8 cellular contexts compared by ENCODE assay signal in the genomic region with DNA sequence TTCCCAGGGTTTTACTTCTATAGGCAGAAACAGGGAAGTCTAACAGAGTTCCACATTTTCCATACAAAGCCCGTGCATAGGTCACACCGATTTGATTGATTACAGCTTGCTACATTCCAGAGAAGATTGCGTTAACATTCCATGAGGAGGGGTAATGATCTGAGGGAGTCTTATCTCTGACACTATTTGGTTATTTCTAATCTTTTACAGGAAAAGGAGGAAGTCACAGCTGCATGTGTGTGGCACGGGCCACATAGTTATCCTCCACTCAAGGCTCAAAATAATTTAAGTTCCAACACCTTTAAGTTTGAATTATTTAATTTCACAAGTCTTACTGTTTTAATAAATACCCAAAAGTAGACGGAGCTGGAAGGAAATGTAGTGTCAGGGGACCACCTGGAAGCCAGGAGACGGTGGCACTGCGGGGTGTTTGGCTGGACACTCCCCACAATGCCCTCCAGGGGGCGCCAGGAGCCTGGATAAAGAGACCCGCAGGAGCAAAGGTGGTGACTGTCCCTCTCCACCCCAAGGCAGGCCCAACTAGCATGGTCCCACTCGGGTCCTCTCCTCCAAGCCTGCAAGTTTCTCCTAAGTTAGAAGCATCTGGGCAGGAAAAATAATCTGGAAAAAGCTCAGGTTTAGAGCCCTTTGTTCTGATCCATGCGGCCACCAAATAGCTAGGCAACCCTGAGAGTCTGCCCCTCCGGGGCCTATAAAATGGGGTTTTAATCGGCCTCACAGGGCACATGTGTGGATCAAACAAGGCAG. TPM values are rescaled to one million over a fixed set of nuclear protein-coding genes. Genes with fewer than 3 reads are reported as not detected.
A peak's percentile ranks its signal among the peaks of the same experiment; 100 is the strongest.
DNase-seq lines count a peak whose midpoint lies in the region; ATAC-seq and TF ChIP-seq lines count a peak whose summit lies in the region.

No MANE protein-coding gene starts in this region.

- no peak overlapping the region for H3K18ac ChIP-seq in H9 (ENCODE audit: insufficient read length, low read depth, low read length)

- H3K9ac ChIP-seq in H9 (ENCODE audit: extremely low read depth, insufficient read length, low read length), result no peak overlapping the region

- no peak overlapping the region for H4K8ac ChIP-seq in H9 (replicated peaks; ENCODE audit: insufficient read length, low read depth, low read length)

- no peaks in the 10 kb centered on the region for H4K20me1 ChIP-seq in H9 (ENCODE audit: control insufficient read depth, insufficient read depth, insufficient read length)

- POLR2A ChIA-PET in activated CD8-positive, alpha-beta T cell treated with anti-CD3 and anti-CD28 coated beads, Interleukin-2, amount 10 ng/mL, durations not matched to agents 7 days and 5 days (lab: Charles Lee), result interaction anchor here (0.8 to 1.2 kb wide), 2 partner anchors 70 to 96 kb away, joined by 3 to 5 read pairs; no protein-coding TSS in a partner anchor

- peak; percentile 90 for TF ChIP-seq CTCF in AG10803 (conservative IDR thresholded peaks at IDR 0.05; ENCODE audit: low read length)
- TF ChIP-seq CTCF in H9 (conservative IDR thresholded peaks at IDR 0.05), result peak; percentile 97

- H2BK5ac ChIP-seq in H9 (ENCODE audit: insufficient read length, low read length), result no peak overlapping the region

- DNase-seq in AG10803 (ENCODE audit: low read depth), result peak; percentile 34
- peak; percentile 90 for DNase-seq in H9
- DNase-seq in NCI-H774 (lab: John Stamatoyannopoulos, UW), result peak; percentile 60
- DNase-seq in activated CD8-positive, alpha-beta T cell treated with anti-CD3 and anti-CD28 coated beads, Interleukin-2, amount 10 ng/mL, durations not matched to agents 7 days and 5 days, result peak; percentile 86
- peak; percentile 79 for DNase-seq in effector CD8-positive, alpha-beta T cell (lab: John Stamatoyannopoulos, UW)
- DNase-seq in myocyte (ENCODE audit: low read depth), result peak; percentile 64
- peak; percentile 61 to 64 for DNase-seq in stimulated activated CD8-positive, alpha-beta memory T cell treated with anti-CD3 and anti-CD28 coated beads, Interleukin-7, amount 100 ng/mL, for 4 hours (ENCODE audit: low read depth in 2 of 2)

- H3K14ac ChIP-seq in H9 (ENCODE audit: insufficient read depth, low read length), result no peak overlapping the region

- no peak overlapping the region for H3K27ac ChIP-seq in H9 (ENCODE audit: insufficient read length, low read depth, low read length)

- H3K79me1 ChIP-seq in H9 (ENCODE audit: insufficient read depth, low read depth, low read length, poor library complexity, severe bottlenecking), result no peaks in the 10 kb centered on the region

- no peak overlapping the region for H4K91ac ChIP-seq in H9 (ENCODE audit: insufficient read length, low read depth, low read length)

- H4K5ac ChIP-seq in H9 (ENCODE audit: insufficient read length, low read depth, low read length), result no peak overlapping the region

- no peaks in the 10 kb centered on the region for H3K27me3 ChIP-seq in H9 (ENCODE audit: insufficient read depth, low read length)

- ATAC-seq in activated CD8-positive, alpha-beta T cell treated with anti-CD3 and anti-CD28 coated beads, Interleukin-2, amount 10 ng/mL, durations not matched to agents 7 days and 5 days, result peak; percentile 82
- ATAC-seq in HG02571 (IDR thresholded peaks at IDR 0.05; ENCODE audit: unreplicated experiment), result no peak

- H2AFZ ChIP-seq in H9 (ENCODE audit: low read length), result no peak overlapping the region

- H3K27me3 Mint-ChIP-seq in H9 (ENCODE audit: low read depth), result peaks cover 11% of the 10 kb centered on the region
- peaks cover 9% of the 10 kb centered on the region for H3K27me3 Mint-ChIP-seq in activated CD8-positive, alpha-beta T cell treated with anti-CD3 and anti-CD28 coated beads, Interleukin-2, amount 10 ng/mL, durations not matched to agents 7 days and 5 days (ENCODE audit: low read depth)

- no peaks in the 10 kb centered on the region for H3K23me2 ChIP-seq in H9 (ENCODE audit: insufficient read length, low read depth, low read length, poor library complexity, severe bottlenecking)

- H3K56ac ChIP-seq in H9 (ENCODE audit: insufficient read length, low read depth, low read length), result no peak overlapping the region

- H3K4me1 Mint-ChIP-seq in H9, result peaks cover 0 to 7% of the 10 kb centered on the region in 2 experiments; a peak in 1 of 4 replicates
- peaks cover 7% of the 10 kb centered on the region for H3K4me1 Mint-ChIP-seq in activated CD8-positive, alpha-beta T cell treated with anti-CD3 and anti-CD28 coated beads, Interleukin-2, amount 10 ng/mL, durations not matched to agents 7 days and 5 days (ENCODE audit: low read depth)

- H3K4me2 ChIP-seq in H9 (ENCODE audit: insufficient read depth, insufficient read length, low read length), result no peak overlapping the region

- H2BK120ac ChIP-seq in H9 (ENCODE audit: low read depth, low read length, poor library complexity, severe bottlenecking), result no peak overlapping the region

- no peak overlapping the region for H3K27ac Mint-ChIP-seq in H9
- H3K27ac Mint-ChIP-seq in activated CD8-positive, alpha-beta T cell treated with anti-CD3 and anti-CD28 coated beads, Interleukin-2, amount 10 ng/mL, durations not matched to agents 7 days and 5 days, result no peak overlapping the region

- H2AK5ac ChIP-seq in H9 (ENCODE audit: insufficient read length, low read length), result no peak overlapping the region

- CTCF ChIA-PET in activated CD8-positive, alpha-beta T cell treated with anti-CD3 and anti-CD28 coated beads, Interleukin-2, amount 10 ng/mL, durations not matched to agents 7 days and 5 days (lab: Charles Lee), result interaction anchor here (0.5 to 21.6 kb wide), 70 partner anchors 10 to 1858 kb away, joined by 3 to 736 read pairs (median 4); partner anchors contain the start of genes EIF4B, KRT1, KRT18 and KRT3

- H3K9me3 Mint-ChIP-seq in H9, result no peaks in the 10 kb centered on the region
- H3K9me3 Mint-ChIP-seq in activated CD8-positive, alpha-beta T cell treated with anti-CD3 and anti-CD28 coated beads, Interleukin-2, amount 10 ng/mL, durations not matched to agents 7 days and 5 days (ENCODE audit: insufficient read depth), result no peaks in the 10 kb centered on the region

- H3K4me3 Mint-ChIP-seq in H9, result no peak overlapping the region
- no peak overlapping the region for H3K4me3 Mint-ChIP-seq in activated CD8-positive, alpha-beta T cell treated with anti-CD3 and anti-CD28 coated beads, Interleukin-2, amount 10 ng/mL, durations not matched to agents 7 days and 5 days

- no peaks in the 10 kb centered on the region for H3K79me2 ChIP-seq in H9 (ENCODE audit: insufficient read depth, low read length)

- H2BK20ac ChIP-seq in H9 (ENCODE audit: low read depth, low read length, poor library complexity, severe bottlenecking), result no peak overlapping the region

- no peak overlapping the region for H2BK15ac ChIP-seq in H9 (ENCODE audit: low read depth, low read length)

- no peak overlapping the region for H3K4ac ChIP-seq in H9 (ENCODE audit: low read depth, low read length)

- no peaks in the 10 kb centered on the region for H3K4me1 ChIP-seq in H9 (ENCODE audit: insufficient read depth, low read length)

- no peak overlapping the region for H2BK12ac ChIP-seq in H9 (ENCODE audit: insufficient read length, low read depth, low read length)

- WGBS in H9 (ENCODE audit: extremely low coverage, insufficient read length, low lambda C conversion rate), result no CpG with 5 or more reads among the region's 13 CpGs

- no peak overlapping the region for H3K4me3 ChIP-seq in AG10803 (ENCODE audit: low read length)

- no peak overlapping the region for H3K23ac ChIP-seq in H9 (ENCODE audit: insufficient read length, low read depth, low read length)

- H3K9me3 ChIP-seq in H9 (ENCODE audit: control insufficient read depth, low read depth, low read length), result no peaks in the 10 kb centered on the region

- no peak overlapping the region for H3T11ph ChIP-seq in H9 (ENCODE audit: low read length)

- H3K36me3 Mint-ChIP-seq in H9 (ENCODE audit: insufficient read depth in 1 of 3, low read depth in 3 of 3), result no peaks in the 10 kb centered on the region
- no peaks in the 10 kb centered on the region for H3K36me3 Mint-ChIP-seq in activated CD8-positive, alpha-beta T cell treated with anti-CD3 and anti-CD28 coated beads, Interleukin-2, amount 10 ng/mL, durations not matched to agents 7 days and 5 days (ENCODE audit: low read depth)

RNA-seq across cellular contexts. Expression of gene KRT8, which starts 20.2 kb away (rescaled TPM):
- total RNA-seq in H9 (2021) (244 and 247 TPM in 2 replicates), myocyte (0.16 TPM in 1 of 2 replicates, not detected in the other)
- total RNA-seq in activated CD8-positive, alpha-beta T cell treated with anti-CD3 and anti-CD28 coated beads, Interleukin-2, amount 10 ng/mL, durations not matched to agents 7 days and 5 days, result not detected
- not detected for polyA plus RNA-seq in myocyte (2012)

RNA-seq across cellular contexts. Expression of gene KRT78, which starts 35.9 kb away (rescaled TPM):
- total RNA-seq in H9 (2021), result not detected in 2 replicates
- not detected for total RNA-seq in activated CD8-positive, alpha-beta T cell treated with anti-CD3 and anti-CD28 coated beads, Interleukin-2, amount 10 ng/mL, durations not matched to agents 7 days and 5 days
- total RNA-seq in myocyte, result not detected in 2 replicates
- polyA plus RNA-seq in myocyte (2012), result not detected

RNA-seq across cellular contexts. Expression of gene KRT79, which starts 50.6 kb away (rescaled TPM):
- total RNA-seq in H9 (2021) (not detected in 2 replicates), myocyte (not detected in 2 replicates)
- total RNA-seq in activated CD8-positive, alpha-beta T cell treated with anti-CD3 and anti-CD28 coated beads, Interleukin-2, amount 10 ng/mL, durations not matched to agents 7 days and 5 days, result not detected
- 0.04 TPM for polyA plus RNA-seq in myocyte (2012)

Comparison
In these comparisons a context has a peak if more than half of its experiments do, and no peak if none do; other contexts are left out.
1. DNase-seq: peak in every context shown above with its lines; median percentile 90 in H9; 86 in activated CD8-positive, alpha-beta T cell treated with anti-CD3 and anti-CD28 coated beads, Interleukin-2, amount 10 ng/mL, durations not matched to agents 7 days and 5 days; 79 in effector CD8-positive, alpha-beta T cell; 64 in myocyte; 62 in stimulated activated CD8-positive, alpha-beta memory T cell treated with anti-CD3 and anti-CD28 coated beads, Interleukin-7, amount 100 ng/mL, for 4 hours; 60 in NCI-H774; 34 in AG10803.
2. RNA of gene KRT8, which starts 20.2 kb away (total RNA-seq): 244 to 247 TPM in H9; 0.16 TPM in myocyte and not detected in activated CD8-positive, alpha-beta T cell treated with anti-CD3 and anti-CD28 coated beads, Interleukin-2, amount 10 ng/mL, durations not matched to agents 7 days and 5 days; every median in the first group is over 100 times any median in the second.